1 cellular context compared by ENCODE assay signal in genomic region chr17:7843536-7844291, GRCh38.
TF ChIP-seq lines count a peak whose summit lies in the region.

No MANE protein-coding gene starts in this region.

TF ChIP-seq in HEK293, 187 proteins besides CTCF, POLR2A, EP300 and RAD21 (continued from another document and continues in another):
- TF ChIP-seq ZNF398 (tag by site-specific recombination; IDR thresholded peaks at IDR 0.05) (peak; percentile 92), ZBTB17 (tag by site-specific recombination; IDR thresholded peaks at IDR 0.05) (peak; percentile 98), ZNF211 (tag by site-specific recombination; IDR thresholded peaks at IDR 0.05; ENCODE audit: low read depth) (no peak), ZBTB10 (tag by site-specific recombination; IDR thresholded peaks at IDR 0.05) (peak; percentile 100), KLF9 (tag by site-specific recombination; IDR thresholded peaks at IDR 0.05; ENCODE audit: low read depth) (peak; percentile 84), ZNF660 (tag by site-specific recombination; IDR thresholded peaks at IDR 0.05) (no peak), SP7 (tag by site-specific recombination; IDR thresholded peaks at IDR 0.05) (peak; percentile 43; the same call in 1 of the 2 replicates), PRDM10 (tag by site-specific recombination; IDR thresholded peaks at IDR 0.05) (peak; percentile 93), KLF7 (tag by site-specific recombination; IDR thresholded peaks at IDR 0.05; ENCODE audit: borderline replicate concordance) (no peak), EGR2 (tag by site-specific recombination; IDR thresholded peaks at IDR 0.05; ENCODE audit: low read depth) (peak; percentile 82), ZNF580 (tag by site-specific recombination; IDR thresholded peaks at IDR 0.05) (0 out of 2 replicates have a peak, but pooled peaks have one; percentile 29), ZIC2 (tag by site-specific recombination; IDR thresholded peaks at IDR 0.05) (peak; percentile 56; the same call in 1 of the 2 replicates), ZNF600 (tag by site-specific recombination; IDR thresholded peaks at IDR 0.05) (peak; percentile 37; the same call in 1 of the 2 replicates), PBX3 (CRISPR knock-in tag; IDR thresholded peaks at IDR 0.05) (no peak), ZBTB26 (tag by site-specific recombination; optimal IDR thresholded peaks at IDR 0.05) (peak; percentile 76), KLF10 (tag by site-specific recombination; IDR thresholded peaks at IDR 0.05) (peak; percentile 90), HIC1 (tag by site-specific recombination; IDR thresholded peaks at IDR 0.05) (peak; percentile 69; the same call in 1 of the 2 replicates), SETDB1 (IDR thresholded peaks at IDR 0.05; ENCODE audit: insufficient read length, low read length) (no peak), IKZF3 (tag by site-specific recombination; IDR thresholded peaks at IDR 0.05) (peak; percentile 91), ZSCAN5A (tag by site-specific recombination; IDR thresholded peaks at IDR 0.05) (no peak), SP2 (tag by site-specific recombination; IDR thresholded peaks at IDR 0.05) (peak; percentile 60), KLF17 (tag by site-specific recombination; IDR thresholded peaks at IDR 0.05) (peak; percentile 25; the same call in 1 of the 2 replicates), ATF2 (tag by site-specific recombination; IDR thresholded peaks at IDR 0.05; ENCODE audit: low read depth) (peak; percentile 91), ZNF692 (tag by site-specific recombination; IDR thresholded peaks at IDR 0.05) (peak; percentile 50; the same call in 1 of the 2 replicates), SP3 (tag by site-specific recombination; IDR thresholded peaks at IDR 0.05) (peak; percentile 78), ZNF121 (tag by site-specific recombination; IDR thresholded peaks at IDR 0.05) (no peak), ZNF2 (tag by site-specific recombination; IDR thresholded peaks at IDR 0.05) (0 out of 2 replicates have a peak, but pooled peaks have one; percentile 4), GLIS2 (tag by site-specific recombination; IDR thresholded peaks at IDR 0.05) (peak; percentile 62), ZNF132 (tag by site-specific recombination; IDR thresholded peaks at IDR 0.05; ENCODE audit: borderline replicate concordance) (no peak), ZNF629 (tag by site-specific recombination; IDR thresholded peaks at IDR 0.05) (peak; percentile 99), ZNF548 (tag by site-specific recombination; IDR thresholded peaks at IDR 0.05) (no peak), ZBTB49 (tag by site-specific recombination; IDR thresholded peaks at IDR 0.05; ENCODE audit: low read depth) (no peak)
